ENCODE assay signal across 12 cellular contexts in the genomic region with DNA sequence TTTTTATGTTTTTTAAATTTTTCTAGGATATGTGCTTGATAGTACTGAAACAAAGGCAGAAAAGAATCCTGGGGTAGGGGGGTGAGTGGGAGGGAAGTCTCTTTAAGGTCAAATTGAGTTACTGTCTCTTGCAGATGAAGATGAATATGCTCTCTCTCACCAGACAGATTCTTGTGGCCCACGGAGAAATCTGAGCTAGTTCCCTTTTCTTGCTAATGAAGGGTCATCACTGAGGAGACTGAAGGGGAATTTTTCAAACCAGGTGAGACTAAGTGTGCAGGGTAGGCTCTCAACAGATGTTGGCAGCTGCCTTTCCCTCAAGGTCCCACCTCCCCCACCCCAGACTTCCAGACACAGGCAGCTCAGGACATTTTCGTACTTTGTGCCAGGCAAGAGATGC. TPM values are rescaled to one million over a fixed set of nuclear protein-coding genes. Genes with fewer than 3 reads are reported as not detected.
DNase-seq lines count a peak whose midpoint lies in the region; ATAC-seq and TF ChIP-seq lines count a peak whose summit lies in the region.
"Had no signal": no experiment of that assay in that cellular context is flagged by ENCODE, and none has a peak within 500 bp of the region (broad histone marks: within the 10 kb centered on the region; RNA-seq: fewer than 3 reads in every experiment).

No MANE protein-coding gene starts in this region.

- peak; percentile 76 for ATAC-seq in HG02759 (IDR thresholded peaks at IDR 0.05; ENCODE audit: unreplicated experiment)
- ATAC-seq in stimulated activated naive CD8-positive, alpha-beta T cell treated with anti-CD3 and anti-CD28 coated beads, Interleukin-15, amount 100 ng/mL, for 72 hours, result no peak
- ATAC-seq: heart right ventricle had no signal

- H3K36me3 Mint-ChIP-seq in activated naive CD4-positive, alpha-beta T cell treated with anti-CD3 and anti-CD28 coated beads, Interleukin-2, amount 50 U/mL, for 24 hours, result no peaks in the 10 kb centered on the region

- POLR2A ChIA-PET in SK-N-SH (lab: Yijun Ruan, JAX), result no interaction called here

- no peak for TF ChIP-seq RAD21 in SK-N-SH (IDR thresholded peaks at IDR 0.05; ENCODE audit: low read length)

- peaks cover 66% of the 10 kb centered on the region for H3K4me1 Mint-ChIP-seq in activated naive CD4-positive, alpha-beta T cell treated with anti-CD3 and anti-CD28 coated beads, Interleukin-2, amount 50 U/mL, for 24 hours
- peaks cover 56% of the 10 kb centered on the region for H3K4me1 Mint-ChIP-seq in stimulated activated naive CD8-positive, alpha-beta T cell treated with anti-CD3 and anti-CD28 coated beads, Interleukin-15, amount 100 ng/mL, for 72 hours

- peak overlapping the region; percentile 21; the same call in 1 of the 2 replicates for H3K9ac ChIP-seq in SK-N-SH

- H4K20me1 ChIP-seq in SK-N-SH (ENCODE audit: insufficient read depth), result no peaks in the 10 kb centered on the region

- H2AFZ ChIP-seq in SK-N-SH (ENCODE audit: low read depth), result peak overlapping the region; percentile 67; the same call in 1 of the 2 replicates

- no peaks in the 10 kb centered on the region for H3K9me3 Mint-ChIP-seq in activated naive CD4-positive, alpha-beta T cell treated with anti-CD3 and anti-CD28 coated beads, Interleukin-2, amount 50 U/mL, for 24 hours
- H3K9me3 Mint-ChIP-seq in stimulated activated naive CD8-positive, alpha-beta T cell treated with anti-CD3 and anti-CD28 coated beads, Interleukin-15, amount 100 ng/mL, for 72 hours, result peaks cover 0 to 3% of the 10 kb centered on the region in 2 donors

- no peak for TF ChIP-seq CTCF in SK-N-SH (IDR thresholded peaks at IDR 0.05)

- H3K9me2 ChIP-seq in SK-N-SH, result no peaks in the 10 kb centered on the region

- CTCF ChIA-PET in SK-N-SH (lab: Yijun Ruan, JAX), result no interaction called here

- H3K79me2 ChIP-seq in SK-N-SH (ENCODE audit: insufficient read depth), result no peaks in the 10 kb centered on the region

- no peaks in the 10 kb centered on the region for H3K9me3 ChIP-seq in SK-N-SH
- H3K9me3 ChIP-seq: heart right ventricle had no signal

- H3K4me3 ChIP-seq in SK-N-SH (ENCODE audit: low read depth in 2 of 2, low read length in 1 of 2), result no peak overlapping the region
- H3K4me3 ChIP-seq: dorsolateral prefrontal cortex, heart right ventricle had no signal

- no peaks in the 10 kb centered on the region for H3K27me3 Mint-ChIP-seq in activated naive CD4-positive, alpha-beta T cell treated with anti-CD3 and anti-CD28 coated beads, Interleukin-2, amount 50 U/mL, for 24 hours
- no peaks in the 10 kb centered on the region for H3K27me3 Mint-ChIP-seq in stimulated activated naive CD8-positive, alpha-beta T cell treated with anti-CD3 and anti-CD28 coated beads, Interleukin-15, amount 100 ng/mL, for 72 hours

- peaks cover 0 to 20% of the 10 kb centered on the region in 2 experiments; a peak in 3 of 4 replicates for H3K4me1 ChIP-seq in SK-N-SH (ENCODE audit: control insufficient read depth in 1 of 2, insufficient read depth in 2 of 2, low read depth in 1 of 2, low read length in 1 of 2)

- DNase-seq in activated naive CD4-positive, alpha-beta T cell treated with anti-CD3 and anti-CD28 coated beads, Interleukin-2, amount 50 U/mL, for 16 hours, result no peak
- DNase-seq in SK-N-SH (no peak), AG08395 (ENCODE audit: low spot score) (no peak), COLO668 (lab: John Stamatoyannopoulos, UW; ENCODE audit: unreplicated experiment) (no peak), amygdala (lab: John Stamatoyannopoulos, UW) (no peak)
- DNase-seq in stimulated activated naive CD8-positive, alpha-beta T cell treated with anti-CD3 and anti-CD28 coated beads, Interleukin-15, amount 100 ng/mL, for 72 hours, result no peak
- DNase-seq: dorsolateral prefrontal cortex, heart right ventricle, small intestine, T1000 had no signal

- peaks cover 8% of the 10 kb centered on the region for H3F3A ChIP-seq in SK-N-SH (replicated peaks; ENCODE audit: insufficient read depth)

- WGBS in SK-N-SH (ENCODE audit: low lambda C conversion rate), result 28% methylated on average over 2 of the region's 2 CpGs

- peak overlapping the region; percentile 39 to 62 for H3K27ac ChIP-seq in SK-N-SH (ENCODE audit: low read depth in 2 of 2, low read length in 1 of 2)
- H3K27ac ChIP-seq: dorsolateral prefrontal cortex had no signal

- no peaks in the 10 kb centered on the region for H3K36me3 ChIP-seq in SK-N-SH (replicated peaks in 1 of 2; ENCODE audit: control insufficient read depth in 1 of 2, insufficient read depth in 2 of 2, low read length in 1 of 2)
- H3K36me3 ChIP-seq: heart right ventricle had no signal

- H3K4me2 ChIP-seq in SK-N-SH, result peak overlapping the region; percentile 51; the same call in 1 of the 2 replicates

- H3K27ac Mint-ChIP-seq in activated naive CD4-positive, alpha-beta T cell treated with anti-CD3 and anti-CD28 coated beads, Interleukin-2, amount 50 U/mL, for 24 hours, result peak overlapping the region; percentile 83
- peak overlapping the region in 1 of 2 donors; percentile 61 for H3K27ac Mint-ChIP-seq in stimulated activated naive CD8-positive, alpha-beta T cell treated with anti-CD3 and anti-CD28 coated beads, Interleukin-15, amount 100 ng/mL, for 72 hours

- H3K27me3 ChIP-seq in SK-N-SH (ENCODE audit: insufficient read depth), result no peaks in the 10 kb centered on the region

- H3K4me3 Mint-ChIP-seq in activated naive CD4-positive, alpha-beta T cell treated with anti-CD3 and anti-CD28 coated beads, Interleukin-2, amount 50 U/mL, for 24 hours, result peak overlapping the region; percentile 11
- peak overlapping the region; percentile 9 to 26 for H3K4me3 Mint-ChIP-seq in stimulated activated naive CD8-positive, alpha-beta T cell treated with anti-CD3 and anti-CD28 coated beads, Interleukin-15, amount 100 ng/mL, for 72 hours

- peak; percentile 47 to 48; a peak in 2 of 4 replicates for TF ChIP-seq EP300 in SK-N-SH (IDR thresholded peaks at IDR 0.05; ENCODE audit: borderline replicate concordance in 1 of 2, low read depth in 1 of 2, low read length in 1 of 2)

TF ChIP-seq in SK-N-SH, 30 proteins besides CTCF, POLR2A, EP300 and RAD21 (continues in another document):
- TF ChIP-seq EZH2phosphoT487 (IDR thresholded peaks at IDR 0.05; ENCODE audit: borderline replicate concordance, low read depth), result no peak
- TF ChIP-seq, protein P1, sequence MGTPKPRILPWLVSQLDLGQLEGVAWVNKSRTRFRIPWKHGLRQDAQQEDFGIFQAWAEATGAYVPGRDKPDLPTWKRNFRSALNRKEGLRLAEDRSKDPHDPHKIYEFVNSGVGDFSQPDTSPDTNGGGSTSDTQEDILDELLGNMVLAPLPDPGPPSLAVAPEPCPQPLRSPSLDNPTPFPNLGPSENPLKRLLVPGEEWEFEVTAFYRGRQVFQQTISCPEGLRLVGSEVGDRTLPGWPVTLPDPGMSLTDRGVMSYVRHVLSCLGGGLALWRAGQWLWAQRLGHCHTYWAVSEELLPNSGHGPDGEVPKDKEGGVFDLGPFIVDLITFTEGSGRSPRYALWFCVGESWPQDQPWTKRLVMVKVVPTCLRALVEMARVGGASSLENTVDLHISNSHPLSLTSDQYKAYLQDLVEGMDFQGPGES (IDR thresholded peaks at IDR 0.05; ENCODE audit: low read depth, low read length), result no peak
- no peak for TF ChIP-seq ELF1 (IDR thresholded peaks at IDR 0.05)
- TF ChIP-seq SMC3 (IDR thresholded peaks at IDR 0.05; ENCODE audit: low read depth, low read length), result no peak
- TF ChIP-seq RFX5 (IDR thresholded peaks at IDR 0.05; ENCODE audit: low read length), result no peak
- TF ChIP-seq RCOR1 (IDR thresholded peaks at IDR 0.05; ENCODE audit: low read length), result no peak
- TF ChIP-seq POLR2AphosphoS5 (IDR thresholded peaks at IDR 0.05; ENCODE audit: low read depth, low read length), result peak; percentile 21; the same call in 1 of the 2 replicates
- 0 out of 2 replicates have a peak, but pooled peaks have one; percentile 31 for TF ChIP-seq FOXM1 (IDR thresholded peaks at IDR 0.05; ENCODE audit: low read depth)
- no peak for TF ChIP-seq SIN3A (IDR thresholded peaks at IDR 0.05; ENCODE audit: borderline replicate concordance, low read depth, low read length)
- TF ChIP-seq, protein P2, sequence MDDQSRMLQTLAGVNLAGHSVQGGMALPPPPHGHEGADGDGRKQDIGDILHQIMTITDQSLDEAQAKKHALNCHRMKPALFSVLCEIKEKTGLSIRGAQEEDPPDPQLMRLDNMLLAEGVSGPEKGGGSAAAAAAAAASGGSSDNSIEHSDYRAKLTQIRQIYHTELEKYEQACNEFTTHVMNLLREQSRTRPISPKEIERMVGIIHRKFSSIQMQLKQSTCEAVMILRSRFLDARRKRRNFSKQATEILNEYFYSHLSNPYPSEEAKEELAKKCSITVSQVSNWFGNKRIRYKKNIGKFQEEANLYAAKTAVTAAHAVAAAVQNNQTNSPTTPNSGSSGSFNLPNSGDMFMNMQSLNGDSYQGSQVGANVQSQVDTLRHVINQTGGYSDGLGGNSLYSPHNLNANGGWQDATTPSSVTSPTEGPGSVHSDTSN (IDR thresholded peaks at IDR 0.05), result peak; percentile 87
- no peak for TF ChIP-seq NRF1 (IDR thresholded peaks at IDR 0.05; ENCODE audit: low read depth, low read length)
- TF ChIP-seq, protein P3, sequence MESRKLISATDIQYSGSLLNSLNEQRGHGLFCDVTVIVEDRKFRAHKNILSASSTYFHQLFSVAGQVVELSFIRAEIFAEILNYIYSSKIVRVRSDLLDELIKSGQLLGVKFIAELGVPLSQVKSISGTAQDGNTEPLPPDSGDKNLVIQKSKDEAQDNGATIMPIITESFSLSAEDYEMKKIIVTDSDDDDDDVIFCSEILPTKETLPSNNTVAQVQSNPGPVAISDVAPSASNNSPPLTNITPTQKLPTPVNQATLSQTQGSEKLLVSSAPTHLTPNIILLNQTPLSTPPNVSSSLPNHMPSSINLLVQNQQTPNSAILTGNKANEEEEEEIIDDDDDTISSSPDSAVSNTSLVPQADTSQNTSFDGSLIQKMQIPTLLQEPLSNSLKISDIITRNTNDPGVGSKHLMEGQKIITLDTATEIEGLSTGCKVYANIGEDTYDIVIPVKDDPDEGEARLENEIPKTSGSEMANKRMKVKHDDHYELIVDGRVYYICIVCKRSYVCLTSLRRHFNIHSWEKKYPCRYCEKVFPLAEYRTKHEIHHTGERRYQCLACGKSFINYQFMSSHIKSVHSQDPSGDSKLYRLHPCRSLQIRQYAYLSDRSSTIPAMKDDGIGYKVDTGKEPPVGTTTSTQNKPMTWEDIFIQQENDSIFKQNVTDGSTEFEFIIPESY (IDR thresholded peaks at IDR 0.05; ENCODE audit: borderline replicate concordance, low read depth), result no peak

RNA-seq across cellular contexts. Expression of a gene that starts 21.5 kb away (rescaled TPM):
- polyA plus RNA-seq in SK-N-SH (2012; rRNA removed), result 1.9 and 2.6 TPM in 2 replicates
- polyA plus RNA-seq in SK-N-SH (2012; cell fraction: cytosol; rRNA removed), result 2.4 and 2.5 TPM in 2 replicates
- 3.1 and 6.2 TPM in 2 replicates for polyA plus RNA-seq in SK-N-SH (2012; cell fraction: nucleus; rRNA removed)
- polyA plus RNA-seq: heart right ventricle, small intestine had no signal

RNA-seq across cellular contexts. Expression of a gene that starts 48.0 kb away (rescaled TPM):
- polyA plus RNA-seq in SK-N-SH (2012; rRNA removed), result 4,830 and 10,669 TPM in 2 replicates
- 11,345 and 16,426 TPM in 2 replicates for polyA plus RNA-seq in SK-N-SH (2012; cell fraction: cytosol; rRNA removed)
- polyA plus RNA-seq in SK-N-SH (2012; cell fraction: nucleus; rRNA removed), result 2,546 and 2,555 TPM in 2 replicates
